Comparison of ENCODE assay signal across 19 cellular contexts in the genomic region with DNA sequence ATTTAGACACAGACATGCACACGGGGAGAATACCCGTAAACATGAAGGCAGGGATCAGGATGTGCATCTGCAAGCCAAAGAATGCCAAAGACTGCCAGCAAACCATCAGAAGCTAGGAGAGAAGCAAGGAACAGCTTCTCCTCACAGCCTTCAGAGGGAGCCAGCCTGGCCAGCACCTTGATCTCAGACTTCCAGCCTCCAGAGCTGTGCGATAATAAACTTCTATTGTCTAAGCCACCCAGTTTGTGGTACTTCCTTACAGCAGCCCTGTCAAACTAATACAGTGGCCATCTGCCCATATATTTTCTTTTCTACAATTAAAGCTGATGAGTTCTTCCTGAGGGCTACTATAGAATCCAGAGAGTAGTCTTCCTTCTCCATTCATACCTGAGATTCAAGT.
A peak's percentile ranks its signal among the peaks of the same experiment; 100 is the strongest.
DNase-seq lines count a peak whose midpoint lies in the region; ATAC-seq and TF ChIP-seq lines count a peak whose summit lies in the region.
"Had no signal": no experiment of that assay in that cellular context is flagged by ENCODE, and none has a peak within 500 bp of the region (broad histone marks: within the 10 kb centered on the region; RNA-seq: fewer than 3 reads in every experiment).

No MANE protein-coding gene starts in this region.

- POLR2A ChIA-PET in CD4-positive, alpha-beta T cell (lab: Charles Lee) = no interaction called here

- H2AK5ac ChIP-seq in mesendoderm (ENCODE audit: low read length) = no peak overlapping the region

- WGBS in mesendoderm (ENCODE audit: extremely low coverage, insufficient coverage, low lambda C conversion rate) = no CpG with 5 or more reads among the region's 3 CpGs
- WGBS in smooth muscle cell (ENCODE audit: low lambda C conversion rate) = 78% methylated on average over 3 of the region's 3 CpGs

- no peaks in the 10 kb centered on the region for H3K27me3 Mint-ChIP-seq in CD4-positive, alpha-beta T cell
- H3K27me3 Mint-ChIP-seq: CD4-positive, alpha-beta memory T cell had no signal

- no peak overlapping the region for H3K27ac Mint-ChIP-seq in CD4-positive, alpha-beta T cell
- H3K27ac Mint-ChIP-seq: CD14-positive monocyte; CD4-positive, alpha-beta memory T cell; GM23338 had no signal

- H3K56ac ChIP-seq in mesendoderm (ENCODE audit: low read length) = no peak overlapping the region

- H3K9me3 ChIP-seq in WERI-Rb-1 (ENCODE audit: severe bottlenecking) (no peaks in the 10 kb centered on the region), smooth muscle cell (replicated peaks; ENCODE audit: low read depth) (no peaks in the 10 kb centered on the region)
- H3K9me3 ChIP-seq in CD4-positive, alpha-beta T cell (ENCODE audit: control insufficient read depth, low read length) = no peaks in the 10 kb centered on the region
- H3K9me3 ChIP-seq: BE2C; BLaER1 treated with 17β-estradiol and CSF1 and Interleukin-3, amounts not matched to agents 10 nM and 100 nM had no signal

- no peaks in the 10 kb centered on the region for H3K36me3 Mint-ChIP-seq in CD4-positive, alpha-beta T cell (ENCODE audit: low read depth)
- H3K36me3 Mint-ChIP-seq: CD14-positive monocyte; CD4-positive, alpha-beta memory T cell had no signal

- CTCF ChIA-PET in CD4-positive, alpha-beta T cell (lab: Charles Lee) = no interaction called here

- H3K4me3 ChIP-seq in WERI-Rb-1 (ENCODE audit: low read depth, low read length) (no peak overlapping the region), mesendoderm (ENCODE audit: low read length) (no peak overlapping the region), smooth muscle cell (no peak overlapping the region)
- H3K4me3 ChIP-seq: BLaER1 treated with 17β-estradiol and CSF1 and Interleukin-3, amounts not matched to agents 10 nM and 100 nM; GM23338 had no signal

- H2BK5ac ChIP-seq in mesendoderm (ENCODE audit: low read length) = no peak overlapping the region

- DNase-seq in NCI-H446 treated with DMSO at 0.1 percent for 48 hours (lab: John Stamatoyannopoulos, UW) = peak; percentile 25
- peak; percentile 41 for DNase-seq in WERI-Rb-1
- peak; percentile 8 for DNase-seq in mesendoderm
- DNase-seq in AG20443 (ENCODE audit: low spot score) = no peak
- no peak for DNase-seq in smooth muscle cell (lab: John Stamatoyannopoulos, UW; ENCODE audit: unreplicated experiment)
- DNase-seq in CD4-positive, alpha-beta T cell = no peak
- DNase-seq: AML-193; BE2C; Calu3; CD4-positive, alpha-beta memory T cell; COR-L47; DMS53; DMS79 treated with DMSO at 0.1 percent for 48 hours; GF-D8; H9 had no signal

- H2BK120ac ChIP-seq in mesendoderm (ENCODE audit: low read depth, low read length) = no peak overlapping the region

- no peak overlapping the region for H3K4ac ChIP-seq in mesendoderm (ENCODE audit: low read depth, low read length)

- no peaks in the 10 kb centered on the region for H3F3A ChIP-seq in smooth muscle cell (ENCODE audit: low read depth)

- H4K5ac ChIP-seq in mesendoderm (ENCODE audit: low read length) = no peak overlapping the region

- H3K4me1 ChIP-seq in mesendoderm (ENCODE audit: control insufficient read depth, low read depth, low read length) = no peaks in the 10 kb centered on the region
- H3K4me1 ChIP-seq in smooth muscle cell (ENCODE audit: low read depth) = no peaks in the 10 kb centered on the region
- H3K4me1 ChIP-seq: BE2C; BLaER1 treated with 17β-estradiol and CSF1 and Interleukin-3, amounts not matched to agents 10 nM and 100 nM had no signal

- H3K9ac ChIP-seq in mesendoderm (ENCODE audit: low read length) (no peak overlapping the region), smooth muscle cell (ENCODE audit: low read depth) (no peak overlapping the region)
- H3K9ac ChIP-seq: BLaER1 treated with 17β-estradiol and CSF1 and Interleukin-3, amounts not matched to agents 10 nM and 100 nM had no signal

- no peaks in the 10 kb centered on the region for H3K27me3 ChIP-seq in WERI-Rb-1 (ENCODE audit: insufficient read depth, low read depth, severe bottlenecking)
- H3K27me3 ChIP-seq in mesendoderm (ENCODE audit: insufficient read depth, low read length, poor library complexity) = no peaks in the 10 kb centered on the region
- H3K27me3 ChIP-seq in smooth muscle cell (ENCODE audit: low read depth) = no peaks in the 10 kb centered on the region
- no peaks in the 10 kb centered on the region for H3K27me3 ChIP-seq in CD4-positive, alpha-beta T cell (ENCODE audit: control insufficient read depth, insufficient read depth, low read length)
- H3K27me3 ChIP-seq: BLaER1 treated with 17β-estradiol and CSF1 and Interleukin-3, amounts not matched to agents 10 nM and 100 nM had no signal

- ATAC-seq in CD4-positive, alpha-beta T cell (ENCODE audit: poor library complexity) = no peak
- ATAC-seq: GM23338, HCT116 had no signal

- intact Hi-C loops in CD4-positive, alpha-beta T cell (cut with DNase I, micrococcal nuclease) = no loop called here

- no peaks in the 10 kb centered on the region for H4K20me1 ChIP-seq in smooth muscle cell (ENCODE audit: low read depth)
- H4K20me1 ChIP-seq: BLaER1 treated with 17β-estradiol and CSF1 and Interleukin-3, amounts not matched to agents 10 nM and 100 nM had no signal

- no peak overlapping the region for H2BK15ac ChIP-seq in mesendoderm (replicated peaks; ENCODE audit: low read depth)

- no peak overlapping the region for H3K4me3 Mint-ChIP-seq in CD4-positive, alpha-beta T cell
- H3K4me3 Mint-ChIP-seq: CD4-positive, alpha-beta memory T cell; GM23338; H9 had no signal

- H4K8ac ChIP-seq in mesendoderm (ENCODE audit: low read depth, low read length) = peak overlapping the region; percentile 39

- no peaks in the 10 kb centered on the region for H3K9me3 Mint-ChIP-seq in CD4-positive, alpha-beta T cell
- H3K9me3 Mint-ChIP-seq: GM23338, H9 had no signal

- no peaks in the 10 kb centered on the region for H3K4me1 Mint-ChIP-seq in CD4-positive, alpha-beta T cell (ENCODE audit: low read depth)
- H3K4me1 Mint-ChIP-seq: CD14-positive monocyte; CD4-positive, alpha-beta memory T cell had no signal

- peak; percentile 39; the same call in 1 of the 2 replicates for TF ChIP-seq CTCF in WERI-Rb-1 (IDR thresholded peaks at IDR 0.05; ENCODE audit: low read depth, low read length)
- no peak for TF ChIP-seq CTCF in smooth muscle cell (IDR thresholded peaks at IDR 0.05; ENCODE audit: borderline replicate concordance, insufficient read depth, poor library complexity, severe bottlenecking)
- no peak for TF ChIP-seq CTCF in CD4-positive, alpha-beta T cell (IDR thresholded peaks at IDR 0.05)

- H3K79me2 ChIP-seq in mesendoderm (ENCODE audit: control insufficient read depth, insufficient read depth, low read length) (no peaks in the 10 kb centered on the region), smooth muscle cell (ENCODE audit: low read depth) (no peaks in the 10 kb centered on the region)

- no peak overlapping the region for H2AFZ ChIP-seq in smooth muscle cell (ENCODE audit: low read depth)
- H2AFZ ChIP-seq: GM23338 had no signal

- no peak overlapping the region for H3K27ac ChIP-seq in WERI-Rb-1
- H3K27ac ChIP-seq in mesendoderm (ENCODE audit: low read depth, low read length) = no peak overlapping the region
- H3K27ac ChIP-seq in smooth muscle cell (ENCODE audit: low read depth) = no peak overlapping the region
- no peak overlapping the region for H3K27ac ChIP-seq in CD4-positive, alpha-beta T cell (ENCODE audit: low read depth, low read length)
- H3K27ac ChIP-seq: BLaER1 treated with 17β-estradiol and CSF1 and Interleukin-3, amounts not matched to agents 10 nM and 100 nM had no signal

- no peaks in the 10 kb centered on the region for H3K79me1 ChIP-seq in mesendoderm (ENCODE audit: low read length)

- H3K4me2 ChIP-seq in mesendoderm (ENCODE audit: low read length) (no peak overlapping the region), smooth muscle cell (no peak overlapping the region)
- H3K4me2 ChIP-seq: BLaER1 treated with 17β-estradiol and CSF1 and Interleukin-3, amounts not matched to agents 10 nM and 100 nM; GM23338 had no signal

- no peak overlapping the region for H3K23ac ChIP-seq in mesendoderm (ENCODE audit: low read length)

- H3K36me3 ChIP-seq in WERI-Rb-1 = no peaks in the 10 kb centered on the region
- H3K36me3 ChIP-seq in mesendoderm (ENCODE audit: control insufficient read depth, insufficient read depth, low read length) = no peaks in the 10 kb centered on the region
- H3K36me3 ChIP-seq in smooth muscle cell (ENCODE audit: low read depth) = peaks cover 3% of the 10 kb centered on the region
- H3K36me3 ChIP-seq: BE2C; BLaER1 treated with 17β-estradiol and CSF1 and Interleukin-3, amounts not matched to agents 10 nM and 100 nM had no signal

- no peak overlapping the region for H3K18ac ChIP-seq in mesendoderm (ENCODE audit: low read length)

Comparison
In these comparisons a context has a peak if more than half of its experiments do, and no peak if none do; other contexts are left out.
1. DNase-seq: peak in NCI-H446 treated with DMSO at 0.1 percent for 48 hours (single experiment), WERI-Rb-1 (single experiment) and mesendoderm (single experiment); none in AG20443 (single experiment), smooth muscle cell (single experiment) and CD4-positive, alpha-beta T cell (0 of 10).